Comparison of ENCODE assay signal across 8 cellular contexts in genomic region chr5:35003018-35003957, GRCh38.
DNase-seq lines count a peak whose midpoint lies in the region; ATAC-seq and TF ChIP-seq lines count a peak whose summit lies in the region.

No MANE protein-coding gene starts in this region.

- in situ Hi-C loops in astrocyte of the cerebellum (cut with HindIII; ENCODE audit: low sequenced_read_pairs): no loop called here

- no peak overlapping the region for H3K27ac ChIP-seq in iPS DF 6.9 (ENCODE audit: low read length)

- H3K9me3 ChIP-seq in iPS DF 6.9 (ENCODE audit: control insufficient read depth, insufficient read depth, low read length): no peaks in the 10 kb centered on the region

- no peaks in the 10 kb centered on the region for H3K27me3 ChIP-seq in iPS DF 6.9 (ENCODE audit: control insufficient read depth, insufficient read depth, low read length)

- no peaks in the 10 kb centered on the region for H3K36me3 ChIP-seq in iPS DF 6.9 (ENCODE audit: control insufficient read depth, insufficient read depth, low read length)

- WGBS in iPS DF 6.9 (ENCODE audit: insufficient coverage, insufficient read length): no CpG with 5 or more reads among the region's 18 CpGs

- peak; percentile 82 for ATAC-seq in HG02642 (IDR thresholded peaks at IDR 0.05; ENCODE audit: poor library complexity, unreplicated experiment)

- H3K4me1 ChIP-seq in iPS DF 6.9 (ENCODE audit: control insufficient read depth, insufficient read depth, low read length): no peaks in the 10 kb centered on the region

- H3K4me3 ChIP-seq in astrocyte of the cerebellum (ENCODE audit: low read depth, low read length): no peak overlapping the region
- no peak overlapping the region for H3K4me3 ChIP-seq in iPS DF 6.9 (ENCODE audit: low read length)

- TF ChIP-seq CTCF in astrocyte of the cerebellum (IDR thresholded peaks at IDR 0.05; ENCODE audit: low read depth, low read length, missing control alignments): peak; percentile 92

- DNase-seq in SKM-1 treated with dmso at 0.1 percent for 144 hours (lab: John Stamatoyannopoulos, UW; ENCODE audit: unreplicated experiment) (peak; percentile 37), SKM-1 (lab: John Stamatoyannopoulos, UW; ENCODE audit: unreplicated experiment) (no peak), NCI-H1694 treated with DMSO at 0.1 percent for 48 hours (lab: John Stamatoyannopoulos, UW) (peak; percentile 64), T-helper 9 cell (peak; percentile 53), astrocyte of the cerebellum (ENCODE audit: low read depth) (no peak), iPS DF 6.9 (ENCODE audit: low read depth, low spot score) (peak; percentile 45)
- peak; percentile 72 for DNase-seq in stimulated activated CD4-positive, alpha-beta T cell treated with anti-CD3 and anti-CD28 coated beads, Interleukin-15, amount 100 ng/mL, for 24 hours

Comparison
In these comparisons a context has a peak if more than half of its experiments do, and no peak if none do; other contexts are left out.
1. DNase-seq: peak in SKM-1 treated with dmso at 0.1 percent for 144 hours (single experiment), NCI-H1694 treated with DMSO at 0.1 percent for 48 hours (single experiment), T-helper 9 cell (single experiment), iPS DF 6.9 (single experiment) and stimulated activated CD4-positive, alpha-beta T cell treated with anti-CD3 and anti-CD28 coated beads, Interleukin-15, amount 100 ng/mL, for 24 hours (single experiment); none in SKM-1 (single experiment) and astrocyte of the cerebellum (single experiment).